Comparison of ENCODE assay signal across 14 cellular contexts in the genomic region with DNA sequence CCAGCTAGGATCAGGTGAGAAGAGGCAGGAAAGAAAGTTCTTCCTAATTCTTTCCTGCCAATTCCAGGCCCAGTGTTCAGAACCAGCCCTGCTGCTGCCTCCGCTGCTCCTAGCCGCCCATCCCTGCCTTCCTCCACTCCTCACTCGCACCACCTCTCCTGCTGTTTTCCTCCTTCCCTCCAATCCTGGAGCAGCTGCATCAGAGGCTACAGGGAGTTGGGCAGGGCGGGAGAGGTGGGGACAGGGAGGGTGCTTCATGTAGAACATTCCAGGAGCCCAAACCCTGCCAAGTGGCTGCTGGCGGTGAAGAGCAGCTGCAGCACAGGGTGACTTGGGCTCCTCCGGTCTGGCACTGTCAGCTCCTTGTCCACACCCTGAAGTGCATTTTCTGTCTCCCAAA.
A peak's percentile ranks its signal among the peaks of the same experiment; 100 is the strongest.
DNase-seq lines count a peak whose midpoint lies in the region; ATAC-seq, FAIRE-seq and TF ChIP-seq lines count a peak whose summit lies in the region.
"Had no signal": no experiment of that assay in that cellular context is flagged by ENCODE, and none has a peak within 500 bp of the region (broad histone marks: within the 10 kb centered on the region; RNA-seq: fewer than 3 reads in every experiment).

No MANE protein-coding gene starts in this region.

- peak; percentile 5 for FAIRE-seq in keratinocyte (lab: Jason Lieb, UNC)

- TF ChIP-seq CTCF in AG10803 (conservative IDR thresholded peaks at IDR 0.05; ENCODE audit: low read length) (no peak), colonic mucosa (IDR thresholded peaks at IDR 0.05) (no peak), keratinocyte (optimal IDR thresholded peaks at IDR 0.05 in 1 of 3, IDR thresholded peaks at IDR 0.05 in 1 of 3, conservative IDR thresholded peaks at IDR 0.05 in 1 of 3; ENCODE audit: extremely low read depth in 1 of 3, insufficient read depth in 2 of 3, low read length in 3 of 3) (no peak), gastrocnemius medialis (IDR thresholded peaks at IDR 0.05 in 4 of 5, conservative IDR thresholded peaks at IDR 0.05 in 1 of 5) (no peak), type B pancreatic cell (conservative IDR thresholded peaks at IDR 0.05) (no peak)

- in situ Hi-C loops in gastrocnemius medialis (cut with MboI; ENCODE audit: low sequenced_read_pairs in 4 of 4) = no loop called here

- H3K9me3 Mint-ChIP-seq in type B pancreatic cell = no peaks in the 10 kb centered on the region
- H3K9me3 Mint-ChIP-seq: central memory CD8-positive, alpha-beta T cell; stimulated activated naive CD8-positive, alpha-beta T cell treated with anti-CD3 and anti-CD28 coated beads, Interleukin-15, amount 100 ng/mL, for 72 hours had no signal

- no peaks in the 10 kb centered on the region for H3K9me1 ChIP-seq in keratinocyte (ENCODE audit: control insufficient read depth, extremely low read depth, insufficient read depth, low read length)

- H4K20me1 ChIP-seq in keratinocyte (ENCODE audit: control insufficient read depth, extremely low read depth, insufficient read depth, low read length) = peaks cover under 1% of the 10 kb centered on the region

- ATAC-seq in gastrocnemius medialis (peak; percentile 69 to 70), HG03521 (IDR thresholded peaks at IDR 0.05; ENCODE audit: unreplicated experiment) (no peak), GM19463 (IDR thresholded peaks at IDR 0.05; ENCODE audit: unreplicated experiment) (no peak)
- ATAC-seq: stimulated activated naive CD8-positive, alpha-beta T cell treated with anti-CD3 and anti-CD28 coated beads, Interleukin-15, amount 100 ng/mL, for 72 hours had no signal

- H3K4me3 ChIP-seq in AG10803 (ENCODE audit: low read length) (no peak overlapping the region), colonic mucosa (no peak overlapping the region), keratinocyte (ENCODE audit: control insufficient read depth in 2 of 3, extremely low read depth in 1 of 3, insufficient read depth in 2 of 3, low read depth in 1 of 3, low read length in 3 of 3) (no peak overlapping the region), gastrocnemius medialis (no peak overlapping the region)

- dilution Hi-C loops in keratinocyte (cut with MboI; ENCODE audit: extremely low pct_ligation_motif_present, low sequenced_read_pairs) = no loop called here

- intact Hi-C loops in colonic mucosa (cut with DNase I) (no loop called here), gastrocnemius medialis (cut with DNase I; ENCODE audit: low total_unique reads) (loop anchor here (5.0 kb wide), 1 partner anchor 36 kb away; no protein-coding TSS in a partner anchor)

- peaks cover 7% of the 10 kb centered on the region for H3K36me3 Mint-ChIP-seq in type B pancreatic cell

- H3K27me3 ChIP-seq in colonic mucosa (no peaks in the 10 kb centered on the region), keratinocyte (ENCODE audit: control insufficient read depth, extremely low read depth, insufficient read depth, low read length) (peaks cover 7% of the 10 kb centered on the region), gastrocnemius medialis (no peaks in the 10 kb centered on the region)

- DNase-seq in AG10803 (ENCODE audit: low read depth) (peak; percentile 51), colonic mucosa (peak; percentile 47), keratinocyte (ENCODE audit: low read depth, low spot score) (no peak), gastrocnemius medialis (peak; percentile 91 to 96), NCI-H1105 (lab: John Stamatoyannopoulos, UW) (no peak), type B pancreatic cell (ENCODE audit: extremely low spot score, unreplicated experiment) (no peak)
- DNase-seq: activated naive CD4-positive, alpha-beta T cell treated with anti-CD3 and anti-CD28 coated beads, Interleukin-2, amount 50 U/mL, for 16 hours; Caco-2; MV-4-11; retina; stimulated activated naive CD8-positive, alpha-beta T cell treated with anti-CD3 and anti-CD28 coated beads, Interleukin-15, amount 100 ng/mL, for 72 hours had no signal

- H3K27me3 Mint-ChIP-seq in type B pancreatic cell = no peaks in the 10 kb centered on the region
- H3K27me3 Mint-ChIP-seq: stimulated activated naive CD8-positive, alpha-beta T cell treated with anti-CD3 and anti-CD28 coated beads, Interleukin-15, amount 100 ng/mL, for 72 hours had no signal

- no peaks in the 10 kb centered on the region for H3K4me1 ChIP-seq in colonic mucosa
- H3K4me1 ChIP-seq in keratinocyte (ENCODE audit: control insufficient read depth, extremely low read depth, insufficient read depth, low read length) = peaks cover 9% of the 10 kb centered on the region
- peaks cover 86 to 96% of the 10 kb centered on the region in 2 donors for H3K4me1 ChIP-seq in gastrocnemius medialis
- H3K4me1 ChIP-seq: Caco-2 had no signal

- no peak overlapping the region for H3K27ac Mint-ChIP-seq in type B pancreatic cell

- no peaks in the 10 kb centered on the region for H3K4me1 Mint-ChIP-seq in type B pancreatic cell (ENCODE audit: unreplicated experiment)
- H3K4me1 Mint-ChIP-seq: central memory CD8-positive, alpha-beta T cell; stimulated activated naive CD8-positive, alpha-beta T cell treated with anti-CD3 and anti-CD28 coated beads, Interleukin-15, amount 100 ng/mL, for 72 hours had no signal

- no peak overlapping the region for H3K4me2 ChIP-seq in keratinocyte (ENCODE audit: control insufficient read depth, extremely low read depth, insufficient read depth, low read depth, low read length)

- H3K36me3 ChIP-seq in colonic mucosa (no peaks in the 10 kb centered on the region), keratinocyte (ENCODE audit: control insufficient read depth in 2 of 2, extremely low read depth in 1 of 2, insufficient read depth in 2 of 2, low read length in 2 of 2) (no peaks in the 10 kb centered on the region), gastrocnemius medialis (peaks cover 0 to 66% of the 10 kb centered on the region in 2 donors)

- no peak overlapping the region for H2AFZ ChIP-seq in keratinocyte (ENCODE audit: control insufficient read depth, low read length)

- no peaks in the 10 kb centered on the region for H3K79me2 ChIP-seq in keratinocyte (ENCODE audit: control insufficient read depth, insufficient read depth, low read length)

- H3K4me3 Mint-ChIP-seq in type B pancreatic cell = no peak overlapping the region
- H3K4me3 Mint-ChIP-seq: central memory CD8-positive, alpha-beta T cell; stimulated activated naive CD8-positive, alpha-beta T cell treated with anti-CD3 and anti-CD28 coated beads, Interleukin-15, amount 100 ng/mL, for 72 hours had no signal

- TF ChIP-seq POLR2A in gastrocnemius medialis (IDR thresholded peaks at IDR 0.05) = no peak

- H3K9ac ChIP-seq in colonic mucosa (ENCODE audit: low read depth in 2 of 2, low read length in 2 of 2) = no peak overlapping the region
- H3K9ac ChIP-seq in keratinocyte (ENCODE audit: control insufficient read depth, extremely low read depth, insufficient read depth, low read length) = no peak overlapping the region

- H3K27ac ChIP-seq in colonic mucosa (no peak overlapping the region), keratinocyte (ENCODE audit: control insufficient read depth, insufficient read depth, low read length) (no peak overlapping the region), gastrocnemius medialis (peak overlapping the region; percentile 99 to 100 (median 99))

- H3K9me3 ChIP-seq in colonic mucosa (no peaks in the 10 kb centered on the region), keratinocyte (ENCODE audit: control insufficient read depth, low read depth, low read length) (no peaks in the 10 kb centered on the region), gastrocnemius medialis (no peaks in the 10 kb centered on the region)
- H3K9me3 ChIP-seq: Caco-2 had no signal

Comparison
In these comparisons a context has a peak if more than half of its experiments do, and no peak if none do; other contexts are left out.
1. DNase-seq: peak in AG10803 (single experiment), colonic mucosa (single experiment) and gastrocnemius medialis (2 of 2); none in keratinocyte (single experiment), NCI-H1105 (single experiment) and type B pancreatic cell (single experiment).
2. H3K27ac ChIP-seq: peak in gastrocnemius medialis (4 of 4); none in colonic mucosa (single experiment) and keratinocyte (single experiment).
3. ATAC-seq: peak in gastrocnemius medialis (2 of 2); none in HG03521 (single experiment) and GM19463 (single experiment).